In the genomic region with DNA sequence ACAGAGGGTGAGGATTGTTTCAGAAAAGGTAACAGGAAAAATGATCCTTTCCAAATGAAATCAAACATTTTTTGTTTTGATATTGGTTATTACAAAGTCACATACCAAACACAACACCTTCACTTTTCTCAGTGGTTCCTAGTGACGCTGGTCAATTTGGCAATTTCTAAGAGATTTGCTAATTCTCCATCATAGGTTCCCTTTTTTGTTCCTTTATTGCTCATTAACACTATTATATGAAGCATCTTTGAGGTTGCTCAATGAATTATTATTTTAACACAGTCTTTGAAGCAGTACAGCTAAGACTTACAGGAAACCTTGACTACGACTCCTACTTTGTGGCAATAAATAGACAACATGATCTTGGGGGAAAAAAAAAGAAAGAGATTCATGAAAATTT, we compare ENCODE assay signal across 17 cellular contexts.
"Had no signal": no experiment of that assay in that cellular context is flagged by ENCODE, and none has a peak within 500 bp of the region (broad histone marks: within the 10 kb centered on the region; RNA-seq: fewer than 3 reads in every experiment).

No MANE protein-coding gene starts in this region.

- H3K9me3 ChIP-seq: heart left ventricle, pancreas, suprapubic skin, thyroid gland had no signal

- H3K4me3 ChIP-seq: dorsolateral prefrontal cortex, heart left ventricle, pancreas, suprapubic skin, thyroid gland had no signal

- H3K27ac ChIP-seq: dorsolateral prefrontal cortex, heart left ventricle, pancreas, suprapubic skin, thyroid gland had no signal

- H3K27me3 ChIP-seq: dorsolateral prefrontal cortex, heart left ventricle, pancreas, suprapubic skin, thyroid gland had no signal

- FAIRE-seq: islet of Langerhans, pancreas, small intestine, urothelium cell line had no signal

- DNase-seq: dorsolateral prefrontal cortex; effector CD8-positive, alpha-beta T cell; foreskin melanocyte; heart left ventricle; hypothalamus; kidney glomerular epithelial cell; naive B cell; occipital lobe; pancreas; right cardiac atrium; small intestine; stimulated activated CD4-positive, alpha-beta T cell treated with anti-CD3 and anti-CD28 coated beads, Interleukin-12 subunit alpha, Interleukin-12 subunit beta, amount 100 ng/mL, for 4 hours; stimulated activated naive CD4-positive, alpha-beta T cell treated with Interleukin-2 at 50 U/mL for 16 hours; thyroid gland had no signal

- ATAC-seq: heart left ventricle, pancreas, right cardiac atrium had no signal

- H3K4me1 ChIP-seq: heart left ventricle, pancreas, suprapubic skin, thyroid gland had no signal

- H3K36me3 ChIP-seq: heart left ventricle, pancreas, suprapubic skin, thyroid gland had no signal
